27 cellular contexts compared by ENCODE assay signal in the genomic region with DNA sequence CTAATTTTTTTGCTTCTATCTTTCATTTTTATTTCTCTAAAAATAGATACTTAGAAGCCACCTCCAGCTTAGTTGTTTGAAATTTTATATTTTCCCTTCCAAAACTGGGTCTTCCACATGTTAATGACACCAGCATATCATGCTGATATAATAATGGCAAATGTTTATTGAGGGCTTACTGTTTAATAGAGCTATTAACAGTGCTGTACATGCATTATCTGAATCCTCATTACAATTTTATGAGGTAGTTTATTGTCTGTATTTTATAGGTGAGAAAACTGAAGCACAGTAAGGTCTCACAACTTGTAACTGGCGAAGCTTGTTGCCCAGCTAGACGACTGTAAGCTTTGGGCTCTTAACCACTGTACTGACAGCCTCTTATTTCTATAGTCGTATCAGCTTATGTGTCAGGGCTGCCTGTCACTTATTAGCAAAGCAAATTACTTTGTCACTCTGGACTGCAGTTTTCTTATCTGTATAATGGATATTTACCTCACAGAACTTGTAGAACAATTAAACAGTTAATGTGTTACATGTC.
"Had no signal": no experiment of that assay in that cellular context is flagged by ENCODE, and none has a peak within 500 bp of the region (broad histone marks: within the 10 kb centered on the region; RNA-seq: fewer than 3 reads in every experiment).

No MANE protein-coding gene starts in this region.

- H3K27ac Mint-ChIP-seq: activated B cell treated with CpG ODN at 0.5 μM for 24 hours; activated CD8-positive, alpha-beta T cell treated with anti-CD3 and anti-CD28 coated beads, Interleukin-2, amount 10 ng/mL, durations not matched to agents 7 days and 5 days; activated naive CD4-positive, alpha-beta T cell treated with anti-CD3 and anti-CD28 coated beads, Interleukin-2, amount 50 U/mL, for 72 hours; progenitor cell of endocrine pancreas; stimulated activated effector memory CD8-positive, alpha-beta T cell treated with anti-CD3 and anti-CD28 coated beads, Interleukin-12 subunit alpha, Interleukin-12 subunit beta, amount 100 ng/mL, for 72 hours; stimulated activated naive CD8-positive, alpha-beta T cell treated with anti-CD3 and anti-CD28 coated beads, Interleukin-15, Interleukin-2, amounts not matched to agents 100 ng/mL and 50 ng/mL, for 24 hours; type B pancreatic cell had no signal

- H3K4me1 ChIP-seq: breast epithelium, uterus had no signal

- H3K27me3 Mint-ChIP-seq: activated B cell treated with CpG ODN at 0.5 μM for 24 hours; activated CD8-positive, alpha-beta memory T cell treated with anti-CD3 and anti-CD28 coated beads, Interleukin-2, amount 10 ng/mL, durations not matched to agents 7 days and 5 days; progenitor cell of endocrine pancreas; stimulated activated naive CD8-positive, alpha-beta T cell treated with anti-CD3 and anti-CD28 coated beads, Interleukin-15, Interleukin-2, amounts not matched to agents 100 ng/mL and 50 ng/mL, for 24 hours; type B pancreatic cell had no signal

- FAIRE-seq: endothelial cell of umbilical vein had no signal

- H3K9me3 ChIP-seq: breast epithelium, gastroesophageal sphincter, left lung, lower lobe of right lung, neutrophil, ovary, right lobe of liver, uterus had no signal

- ATAC-seq: activated CD8-positive, alpha-beta memory T cell treated with anti-CD3 and anti-CD28 coated beads, Interleukin-2, amount 10 ng/mL, durations not matched to agents 7 days and 5 days; activated CD8-positive, alpha-beta T cell treated with anti-CD3 and anti-CD28 coated beads, Interleukin-2, amount 10 ng/mL, durations not matched to agents 7 days and 5 days; activated naive CD4-positive, alpha-beta T cell treated with anti-CD3 and anti-CD28 coated beads, Interleukin-2, amount 50 U/mL, for 72 hours; gastroesophageal sphincter; left lung; lower lobe of right lung; right lobe of liver; stimulated activated effector memory CD8-positive, alpha-beta T cell treated with anti-CD3 and anti-CD28 coated beads, Interleukin-12 subunit alpha, Interleukin-12 subunit beta, amount 100 ng/mL, for 72 hours had no signal

- H3K9me3 Mint-ChIP-seq: activated B cell treated with CpG ODN at 0.5 μM for 24 hours; activated naive CD4-positive, alpha-beta T cell treated with anti-CD3 and anti-CD28 coated beads, Interleukin-2, amount 50 U/mL, for 72 hours; immature natural killer cell; nephron; stimulated activated effector memory CD8-positive, alpha-beta T cell treated with anti-CD3 and anti-CD28 coated beads, Interleukin-12 subunit alpha, Interleukin-12 subunit beta, amount 100 ng/mL, for 72 hours; stimulated activated naive CD8-positive, alpha-beta T cell treated with anti-CD3 and anti-CD28 coated beads, Interleukin-15, Interleukin-2, amounts not matched to agents 100 ng/mL and 50 ng/mL, for 24 hours; type B pancreatic cell had no signal

- H3K36me3 Mint-ChIP-seq: activated naive CD4-positive, alpha-beta T cell treated with anti-CD3 and anti-CD28 coated beads, Interleukin-2, amount 50 U/mL, for 72 hours had no signal

- H3K27ac ChIP-seq: breast epithelium, gastroesophageal sphincter, left lung, lower lobe of right lung, neutrophil, right lobe of liver, uterus had no signal

- H3K4me3 Mint-ChIP-seq: activated B cell treated with CpG ODN at 0.5 μM for 24 hours; activated CD8-positive, alpha-beta memory T cell treated with anti-CD3 and anti-CD28 coated beads, Interleukin-2, amount 10 ng/mL, durations not matched to agents 7 days and 5 days; activated CD8-positive, alpha-beta T cell treated with anti-CD3 and anti-CD28 coated beads, Interleukin-2, amount 10 ng/mL, durations not matched to agents 7 days and 5 days; immature natural killer cell; nephron; stimulated activated effector memory CD8-positive, alpha-beta T cell treated with anti-CD3 and anti-CD28 coated beads, Interleukin-12 subunit alpha, Interleukin-12 subunit beta, amount 100 ng/mL, for 72 hours; stimulated activated naive CD8-positive, alpha-beta T cell treated with anti-CD3 and anti-CD28 coated beads, Interleukin-15, Interleukin-2, amounts not matched to agents 100 ng/mL and 50 ng/mL, for 24 hours; type B pancreatic cell had no signal

- DNase-seq: activated B cell treated with CpG ODN at 0.5 μM for 24 hours; activated CD4-positive, alpha-beta T cell treated with anti-CD3 and anti-CD28 coated beads, Interleukin-2, amount 50 U/mL, for 1 hour; activated CD8-positive, alpha-beta memory T cell treated with anti-CD3 and anti-CD28 coated beads, Interleukin-2, amount 10 ng/mL, durations not matched to agents 7 days and 5 days; activated CD8-positive, alpha-beta T cell treated with anti-CD3 and anti-CD28 coated beads, Interleukin-2, amount 10 ng/mL, durations not matched to agents 7 days and 5 days; activated naive CD4-positive, alpha-beta T cell; activated T-cell treated with anti-CD3 and anti-CD28 coated beads, Interleukin-2, amount 50 U/mL, for 48 hours; central memory CD4-positive, alpha-beta T cell; hypothalamus; immature natural killer cell; left lung; lower lobe of right lung; ovary; right lobe of liver; stimulated activated CD4-positive, alpha-beta T cell treated with anti-CD3 and anti-CD28 coated beads, Interleukin-12 subunit alpha, Interleukin-12 subunit beta, amount 100 ng/mL, for 4 hours; stimulated activated CD4-positive, alpha-beta T cell treated with anti-CD3 and anti-CD28 coated beads, Interleukin-4, amount 100 ng/mL, for 1 hour; T-helper 2 cell; uterus had no signal

- H3K4me3 ChIP-seq: breast epithelium, gastroesophageal sphincter, left lung, lower lobe of right lung, ovary, right lobe of liver, uterus had no signal

- H3K36me3 ChIP-seq: breast epithelium, left lung, neutrophil, ovary, right lobe of liver, uterus had no signal

- H3K27me3 ChIP-seq: breast epithelium, gastroesophageal sphincter, left lung, neutrophil, ovary, right lobe of liver, uterus had no signal
